30 cellular contexts compared by ENCODE assay signal in the genomic region with DNA sequence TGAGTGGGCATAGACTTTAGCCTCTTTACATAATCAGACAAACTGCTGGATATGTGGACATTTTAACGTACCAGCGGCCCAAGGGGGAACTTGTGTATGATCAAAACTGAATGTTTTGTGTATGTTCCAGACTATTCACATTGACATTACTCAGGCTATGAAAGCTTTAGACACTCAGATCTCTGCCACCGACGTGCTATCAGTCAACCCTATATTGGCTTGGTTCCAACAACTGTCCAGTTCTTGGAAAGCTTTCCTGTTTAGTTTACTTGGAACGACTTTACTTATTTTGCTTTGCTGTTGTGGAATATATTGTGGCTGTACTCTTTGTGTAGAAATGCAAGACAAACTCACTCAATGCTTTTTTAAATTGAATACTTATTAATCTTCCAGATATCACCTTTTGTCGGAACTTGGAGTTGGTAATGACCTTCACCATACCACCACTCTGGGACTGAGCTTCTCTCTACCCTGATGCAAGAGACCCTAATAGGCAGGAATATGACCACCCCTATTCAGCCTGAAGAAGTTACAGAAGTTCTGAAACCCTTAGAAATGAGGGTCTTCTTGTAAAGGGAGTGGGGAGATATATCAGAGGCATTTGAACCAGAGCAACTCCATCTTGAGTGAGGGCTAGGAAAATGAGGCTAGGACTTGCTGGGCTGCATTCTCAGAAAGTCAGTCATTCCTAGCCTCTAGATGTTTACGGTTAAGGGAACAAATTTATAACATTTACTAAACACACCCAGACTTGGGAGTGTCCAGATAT. TPM values are rescaled to one million over a fixed set of nuclear protein-coding genes. Genes with fewer than 3 reads are reported as not detected.
"Had no signal": no experiment of that assay in that cellular context is flagged by ENCODE, and none has a peak within 500 bp of the region (broad histone marks: within the 10 kb centered on the region; RNA-seq: fewer than 3 reads in every experiment).

No MANE protein-coding gene starts in this region.

- H3K4me1 ChIP-seq: esophagus squamous epithelium, heart right ventricle, lower lobe of right lung, pancreas, suprapubic skin, upper lobe of left lung, uterus had no signal

- H3K27me3 ChIP-seq: upper lobe of left lung, uterus had no signal

- H3K36me3 ChIP-seq: esophagus squamous epithelium, heart right ventricle, lower lobe of right lung, pancreas, suprapubic skin, upper lobe of left lung, uterus had no signal

- H3K4me2 ChIP-seq: smooth muscle cell had no signal

- H3K36me3 Mint-ChIP-seq: naive thymus-derived CD8-positive, alpha-beta T cell had no signal

- H3K27ac ChIP-seq: esophagus squamous epithelium, heart right ventricle, lower lobe of right lung, pancreas, suprapubic skin, upper lobe of left lung, uterus had no signal

- H3K9me3 ChIP-seq: esophagus squamous epithelium, heart right ventricle, lower lobe of right lung, pancreas, suprapubic skin, upper lobe of left lung, uterus had no signal

- ATAC-seq: effector memory CD8-positive, alpha-beta T cell; heart right ventricle; left ventricle myocardium superior; lower lobe of right lung; naive thymus-derived CD8-positive, alpha-beta T cell; pancreas; sciatic nerve; stimulated activated naive CD8-positive, alpha-beta T cell treated with anti-CD3 and anti-CD28 coated beads, Interleukin-15, amount 100 ng/mL, for 72 hours had no signal

- DNase-seq: cortex of kidney; effector memory CD8-positive, alpha-beta T cell; erythroblast; esophagus squamous epithelium; foreskin melanocyte; glutamatergic neuron; heart right ventricle; hippocampal formation; left ventricle myocardium superior; lower lobe of right lung; naive thymus-derived CD8-positive, alpha-beta T cell; occipital lobe; pancreas; stimulated activated CD4-positive, alpha-beta T cell treated with anti-CD3 and anti-CD28 coated beads, Interleukin-12 subunit alpha, Interleukin-12 subunit beta, amount 100 ng/mL, for 4 hours; stimulated activated CD4-positive, alpha-beta T cell treated with anti-CD3 and anti-CD28 coated beads, Interleukin-1b, Interleukin-23, amount 100 ng/mL, for 48 hours; stimulated activated CD4-positive, alpha-beta T cell treated with anti-CD3 and anti-CD28 coated beads, Interleukin-4, amount 100 ng/mL, for 1 hour; stimulated activated CD8-positive, alpha-beta memory T cell treated with anti-CD3 and anti-CD28 coated beads, Interleukin-4, amount 100 ng/mL, for 48 hours; stimulated activated naive CD4-positive, alpha-beta T cell; stimulated activated naive CD8-positive, alpha-beta T cell treated with anti-CD3 and anti-CD28 coated beads, Interleukin-15, amount 100 ng/mL, for 72 hours; upper lobe of left lung; uterus had no signal

- H3K4me3 Mint-ChIP-seq: effector memory CD8-positive, alpha-beta T cell; naive thymus-derived CD8-positive, alpha-beta T cell; stimulated activated naive CD8-positive, alpha-beta T cell treated with anti-CD3 and anti-CD28 coated beads, Interleukin-15, amount 100 ng/mL, for 72 hours had no signal

- H3K4me3 ChIP-seq: esophagus squamous epithelium, heart right ventricle, lower lobe of right lung, pancreas, smooth muscle cell, suprapubic skin, upper lobe of left lung, uterus had no signal

- H3K4me1 Mint-ChIP-seq: naive thymus-derived CD8-positive, alpha-beta T cell; stimulated activated naive CD8-positive, alpha-beta T cell treated with anti-CD3 and anti-CD28 coated beads, Interleukin-15, amount 100 ng/mL, for 72 hours had no signal

- H3K27ac Mint-ChIP-seq: effector memory CD8-positive, alpha-beta T cell; naive thymus-derived CD8-positive, alpha-beta T cell; progenitor cell of endocrine pancreas; stimulated activated naive CD8-positive, alpha-beta T cell treated with anti-CD3 and anti-CD28 coated beads, Interleukin-15, amount 100 ng/mL, for 72 hours had no signal

- H3K9me3 Mint-ChIP-seq: effector memory CD8-positive, alpha-beta T cell; naive thymus-derived CD8-positive, alpha-beta T cell had no signal

RNA-seq across cellular contexts. Expression of gene PAX1, which starts 49.0 kb away (rescaled TPM):
- total RNA-seq: dermis microvascular lymphatic vessel endothelial cell; heart right ventricle; kidney epithelial cell; left ventricle myocardium superior; lower lobe of right lung; mesenteric fat pad; myocyte; naive thymus-derived CD8-positive, alpha-beta T cell; pancreas; smooth muscle cell; uterus had no signal
- polyA plus RNA-seq: heart right ventricle; naive thymus-derived CD8-positive, alpha-beta T cell; neural cell; pancreas; smooth muscle cell had no signal
